In the genomic region with DNA sequence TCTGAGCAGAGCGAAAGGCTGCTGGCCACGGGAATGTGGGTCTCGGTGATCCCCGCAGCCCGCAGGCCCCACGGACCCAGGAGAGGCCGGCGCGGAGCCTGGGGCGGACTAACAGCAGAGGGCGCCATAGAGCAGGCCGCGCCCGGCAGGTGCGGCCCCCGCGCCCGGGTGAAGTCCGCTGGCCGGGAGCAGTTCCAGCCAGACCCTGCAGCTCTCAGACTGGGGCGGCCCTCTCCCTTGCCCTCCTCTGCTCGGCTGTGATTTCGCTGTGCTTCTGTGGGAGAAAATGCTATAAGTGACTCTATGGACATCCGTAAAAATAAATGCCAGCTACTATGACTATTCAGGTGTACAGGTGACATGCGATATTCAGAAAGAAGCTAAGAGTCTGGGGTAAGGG, we compare ENCODE assay signal across 8 cellular contexts. TPM values are rescaled to one million over a fixed set of nuclear protein-coding genes. Genes with fewer than 3 reads are reported as not detected.
DNase-seq lines count a peak whose midpoint lies in the region; ATAC-seq and TF ChIP-seq lines count a peak whose summit lies in the region.

No MANE protein-coding gene starts in this region.

- H3K27me3 ChIP-seq in Peyer's patch (peaks cover 0 to under 1% of the 10 kb centered on the region in 2 donors), prostate gland (replicated peaks; ENCODE audit: insufficient read depth) (peaks cover 4% of the 10 kb centered on the region), vagina (no peaks in the 10 kb centered on the region)

- peak; percentile 68 for ATAC-seq in HG02642 (IDR thresholded peaks at IDR 0.05; ENCODE audit: poor library complexity, unreplicated experiment)

- TF ChIP-seq POLR2A in Peyer's patch (IDR thresholded peaks at IDR 0.05): no peak
- TF ChIP-seq POLR2A in prostate gland (IDR thresholded peaks at IDR 0.05): no peak
- no peak for TF ChIP-seq POLR2A in vagina (IDR thresholded peaks at IDR 0.05)

- DNase-seq in ELF-1 (ENCODE audit: low read depth, low spot score) (peak; percentile 83), Peyer's patch (peak; percentile 50 to 82 (median 73)), globus pallidus (ENCODE audit: low spot score) (peak; percentile 11), prostate gland (ENCODE audit: low spot score) (peak; percentile 6), vagina (ENCODE audit: extremely low spot score in 2 of 2) (no peak), superior temporal gyrus (ENCODE audit: extremely low spot score) (no peak)
- peak; percentile 33 for DNase-seq in activated T-helper 9 cell treated with anti-CD3 and anti-CD28 coated beads, Interleukin-2, amount 50 U/mL, for 16 hours (ENCODE audit: low read depth)

- intact Hi-C loops in prostate gland (cut with DNase I): loop anchor here (2.0 kb wide), 1 partner anchor 155 kb away; no protein-coding TSS in a partner anchor
- intact Hi-C loops in vagina (cut with DNase I): no loop called here

- H3K4me3 ChIP-seq in Peyer's patch (peak overlapping the region in 3 of 4 donors; percentile 12 to 33 (median 29)), prostate gland (no peak overlapping the region), vagina (no peak overlapping the region)

- TF ChIP-seq CTCF in Peyer's patch (IDR thresholded peaks at IDR 0.05) (peak; percentile 37 to 96 (median 88)), prostate gland (IDR thresholded peaks at IDR 0.05) (peak; percentile 65 to 89 (median 80)), vagina (IDR thresholded peaks at IDR 0.05) (peak; percentile 42 to 82 (median 50))

- no peak overlapping the region for H3K27ac ChIP-seq in Peyer's patch
- H3K27ac ChIP-seq in prostate gland: no peak overlapping the region
- H3K27ac ChIP-seq in vagina: no peak overlapping the region

- 1% methylated on average over 25 of the region's 25 CpGs for WGBS in prostate gland

- H3K36me3 ChIP-seq in Peyer's patch: no peaks in the 10 kb centered on the region
- no peaks in the 10 kb centered on the region for H3K36me3 ChIP-seq in prostate gland
- H3K36me3 ChIP-seq in vagina: no peaks in the 10 kb centered on the region

- H3K4me1 ChIP-seq in Peyer's patch (peaks cover 0 to 17% (median 4%) of the 10 kb centered on the region in 4 donors), prostate gland (replicated peaks) (no peaks in the 10 kb centered on the region), vagina (peaks cover 10% of the 10 kb centered on the region)

- no peaks in the 10 kb centered on the region for H3K9me3 ChIP-seq in Peyer's patch
- no peaks in the 10 kb centered on the region for H3K9me3 ChIP-seq in prostate gland
- no peaks in the 10 kb centered on the region for H3K9me3 ChIP-seq in vagina

RNA-seq across cellular contexts. Expression of a gene that starts 37.7 kb away (rescaled TPM):
- not detected for total RNA-seq in Peyer's patch
- not detected for total RNA-seq in prostate gland
- not detected for total RNA-seq in vagina

Comparison
In these comparisons a context has a peak if more than half of its experiments do, and no peak if none do; other contexts are left out.
1. DNase-seq: peak in ELF-1 (single experiment), Peyer's patch (3 of 3), activated T-helper 9 cell treated with anti-CD3 and anti-CD28 coated beads, Interleukin-2, amount 50 U/mL, for 16 hours (single experiment), globus pallidus (single experiment) and prostate gland (single experiment); none in vagina (0 of 2) and superior temporal gyrus (single experiment).
2. H3K4me3 ChIP-seq: peak in Peyer's patch (3 of 4); none in prostate gland (0 of 2) and vagina (0 of 2).
3. Peak in every context shown above with its lines, with median percentiles within 50 percentile points of each other: CTCF ChIP-seq.